ENCODE assay signal across 8 cellular contexts in genomic region chr5:110738503-110738811, GRCh38. TPM values are rescaled to one million over a fixed set of nuclear protein-coding genes. Genes with fewer than 3 reads are reported as not detected.
A peak's percentile ranks its signal among the peaks of the same experiment; 100 is the strongest.
DNase-seq lines count a peak whose midpoint lies in the region; ATAC-seq, FAIRE-seq and TF ChIP-seq lines count a peak whose summit lies in the region.

No MANE protein-coding gene starts in this region.

- H3K9me3 ChIP-seq in K562 (replicated peaks; ENCODE audit: control insufficient read depth, insufficient read depth, low read depth, low read length), result no peaks in the 10 kb centered on the region
- no peaks in the 10 kb centered on the region for H3K9me3 ChIP-seq in thymus (ENCODE audit: control insufficient read depth)

- peak overlapping the region; percentile 99 for H2AFZ ChIP-seq in K562 (ENCODE audit: low read depth, low read length)

- H3K79me2 ChIP-seq in K562 (ENCODE audit: control insufficient read depth, insufficient read depth, low read length), result peaks cover 15% of the 10 kb centered on the region

- in situ Hi-C loops in K562 (cut with MboI), result loop anchor here (25.0 kb wide), 1 partner anchor 374 kb away; no protein-coding TSS in a partner anchor

- intact Hi-C loops in K562 (cut with micrococcal nuclease), result no loop called here

- TF ChIP-seq CTCF in GM10248 (IDR thresholded peaks at IDR 0.05; ENCODE audit: control extremely low read depth, extremely low read depth, low read depth, missing control alignments), result no peak
- TF ChIP-seq CTCF in K562 (IDR thresholded peaks at IDR 0.05 in 2 of 3, conservative IDR thresholded peaks at IDR 0.05 in 1 of 3; ENCODE audit: insufficient read depth in 2 of 3, low read depth in 1 of 3, low read length in 3 of 3), result no peak

- DNase-seq in GM10248 (ENCODE audit: extremely low spot score) (peak; percentile 66), K562 (ENCODE audit: extremely low read depth in 1 of 4, low spot score in 3 of 4) (peak in 2 of 4 experiments; percentile 61 to 76), left lobe of liver (ENCODE audit: low spot score) (no peak), midbrain (lab: John Stamatoyannopoulos, UW) (no peak), medulla oblongata (ENCODE audit: extremely low spot score) (no peak)

- no peak for TF ChIP-seq RAD21 in K562 (CRISPR knock-in tag; conservative IDR thresholded peaks at IDR 0.05 in 1 of 2, IDR thresholded peaks at IDR 0.05 in 1 of 2)

- TF ChIP-seq EP300 in K562 (IDR thresholded peaks at IDR 0.05; ENCODE audit: low read length), result no peak

- H3K9me1 ChIP-seq in K562 (ENCODE audit: control insufficient read depth, insufficient read depth, low read length), result no peaks in the 10 kb centered on the region

- peak; percentile 19 for FAIRE-seq in K562 (lab: Jason Lieb, UNC)

- H3K9ac ChIP-seq in K562 (ENCODE audit: insufficient read depth in 1 of 2, low read depth in 2 of 2, low read length in 2 of 2), result peak overlapping the region; percentile 79 to 85; a peak in 3 of 4 replicates

- peak overlapping the region; percentile 91 for H3K4me2 ChIP-seq in K562 (ENCODE audit: insufficient read depth, low read length)

- H3K27me3 ChIP-seq in K562 (ENCODE audit: control insufficient read depth in 2 of 2, insufficient read depth in 2 of 2, low read length in 2 of 2), result no peaks in the 10 kb centered on the region
- H3K27me3 ChIP-seq in thymus (ENCODE audit: control insufficient read depth, insufficient read depth), result peaks cover 3% of the 10 kb centered on the region

- WGBS in K562 (ENCODE audit: insufficient coverage, low coverage, missing lambda C conversion rate), result 4% methylated on average over 14 of the region's 14 CpGs
- 1% methylated on average over 14 of the region's 14 CpGs for WGBS in thymus

- ATAC-seq in GM21381 (IDR thresholded peaks at IDR 0.05; ENCODE audit: unreplicated experiment), result peak; percentile 56
- peak; percentile 36 for ATAC-seq in HG03558 (IDR thresholded peaks at IDR 0.05; ENCODE audit: extremely low read depth, unreplicated experiment)
- peak; percentile 82 for ATAC-seq in K562
- ATAC-seq in left lobe of liver, result peak; percentile 68

- POLR2A ChIA-PET in GM10248 (lab: Yijun Ruan, JAX) (no interaction called here), K562 (lab: Yijun Ruan, JAX) (no interaction called here)

- H3K36me3 ChIP-seq in K562 (ENCODE audit: control insufficient read depth, insufficient read depth, low read length) (peaks cover 6% of the 10 kb centered on the region; the same call in 1 of the 3 replicates), thymus (ENCODE audit: control insufficient read depth, insufficient read depth) (no peaks in the 10 kb centered on the region)

- 0 out of 5 replicates have a peak, but pooled peaks cover 2 to 6% of the 10 kb centered on the region in 2 experiments for H3K4me1 ChIP-seq in K562 (replicated peaks in 1 of 2; ENCODE audit: control insufficient read depth in 2 of 2, insufficient read depth in 2 of 2, low read length in 2 of 2)
- H3K4me1 ChIP-seq in thymus (ENCODE audit: control insufficient read depth, insufficient read depth, low read length), result peaks cover 6% of the 10 kb centered on the region

- BruUV-seq in K562 (replicated peaks; lab: Mats Ljungman, UMichigan), result TSS peak; percentile 93

- H3K27ac ChIP-seq in K562 (ENCODE audit: extremely low read depth, low read depth, low read length) (peak overlapping the region; percentile 79; the same call in 2 of the 3 replicates), thymus (ENCODE audit: low read depth) (peak overlapping the region; percentile 36)

- CTCF ChIA-PET in GM10248 (lab: Yijun Ruan, JAX), result interaction anchor here (0.9 to 5.7 kb wide), 4 partner anchors 10 to 30 kb away, joined by 3 to 27 read pairs (median 4); partner anchors contain the start of gene TMEM232
- CTCF ChIA-PET in K562 (lab: Yijun Ruan, JAX; ENCODE audit: low intra/inter-chr PET ratio), result no interaction called here

- peak overlapping the region; percentile 92 for H3K4me3 ChIP-seq in K562
- peak overlapping the region; percentile 96 for H3K4me3 ChIP-seq in thymus (ENCODE audit: low read length)

- TF ChIP-seq POLR2A in K562 (conservative IDR thresholded peaks at IDR 0.05), result no peak

- no peaks in the 10 kb centered on the region for H4K20me1 ChIP-seq in K562 (replicated peaks; ENCODE audit: control insufficient read depth, insufficient read depth, low read length)

TF ChIP-seq in K562, 482 proteins besides CTCF, POLR2A, EP300 and RAD21 (continues in another document):
- TF ChIP-seq DLX4 (CRISPR knock-in tag; IDR thresholded peaks at IDR 0.05), result no peak
- no peak for TF ChIP-seq KLF10 (CRISPR knock-in tag; IDR thresholded peaks at IDR 0.05)
- no peak for TF ChIP-seq ELF2 (CRISPR knock-in tag; IDR thresholded peaks at IDR 0.05)
- 0 out of 2 replicates have a peak, but pooled peaks have one; percentile 26 for TF ChIP-seq CC2D1A (IDR thresholded peaks at IDR 0.05)
- no peak for TF ChIP-seq HNRNPK (IDR thresholded peaks at IDR 0.05; ENCODE audit: low read depth, low read length, poor library complexity, severe bottlenecking)
- no peak for TF ChIP-seq DEAF1 (CRISPR knock-in tag; IDR thresholded peaks at IDR 0.05)
- TF ChIP-seq HNRNPH1 (optimal IDR thresholded peaks at IDR 0.05; ENCODE audit: low read depth, low read length), result no peak
- no peak for TF ChIP-seq SLC30A9 (CRISPR knock-in tag; IDR thresholded peaks at IDR 0.05)

RNA-seq across cellular contexts. Expression of gene SLC25A46, which starts 0.3 kb away (rescaled TPM):
- total RNA-seq in K562 (2011; cell fraction: chromatin; rRNA removed; ENCODE audit: low replicate concordance), result 6.9 and 21.1 TPM in 2 replicates
- total RNA-seq in K562 (2011; cell fraction: nucleolus; rRNA removed), result 6.0 and 6.3 TPM in 2 replicates
- 9.1 and 19.6 TPM in 2 replicates for total RNA-seq in K562 (2011; cell fraction: nucleoplasm; rRNA removed)
- total RNA-seq in K562 (2014; rRNA removed) (30.2 and 32.2 TPM in 2 replicates), K562 (2014; rRNA removed; fragmentation: Illumina TruSeq; extraction: Trizol) (46.7 and 49.9 TPM in 2 replicates), K562 (2015; rRNA removed; fragmentation: Illumina TruSeq; extraction: Trizol) (44.2 and 47.3 TPM in 2 replicates), K562 (2021) (33.1 and 36.8 TPM in 2 replicates), left lobe of liver (27.3 TPM)
- polyA plus RNA-seq in K562 (2011; rRNA removed) (26.2 and 33.3 TPM in 2 replicates), K562 (2014; fragmentation: Illumina TruSeq; extraction: Trizol) (27.4 and 31.8 TPM in 2 replicates), K562 (2014; fragmentation: Nextera tagmentation; extraction: Ambion mirVana) (10 to 100 TPM in 1 of 2 experiments, 1 to 10 TPM in 1; 7.8 to 13.1 TPM), K562 (2014; rRNA removed) (21.7 and 23.1 TPM in 2 replicates), thymus (28.4 TPM)
- 14.3 and 14.5 TPM in 2 replicates for polyA plus RNA-seq in K562 (2011; cell fraction: cytosol; rRNA removed)
- 11.9 and 15.2 TPM in 2 replicates for polyA plus RNA-seq in K562 (2011; cell fraction: nucleus; rRNA removed)
- polyA plus RNA-seq in K562 (2012), result 24.5 and 26.9 TPM in 2 replicates
- polyA minus RNA-seq in K562 (2011; rRNA and poly(A)+ RNA removed), result 59.7 and 64.7 TPM in 2 replicates
- 19.0 and 25.4 TPM in 2 replicates for polyA minus RNA-seq in K562 (2011; cell fraction: cytosol; rRNA and poly(A)+ RNA removed)
- 12.9 and 21.1 TPM in 2 replicates for polyA minus RNA-seq in K562 (2011; cell fraction: nucleus; rRNA and poly(A)+ RNA removed)

RNA-seq across cellular contexts. Expression of gene TMEM232, which starts 12.0 kb away (rescaled TPM):
- 0.84 TPM in 1 of 2 replicates, not detected in the other for total RNA-seq in K562 (2011; cell fraction: chromatin; rRNA removed; ENCODE audit: low replicate concordance)
- total RNA-seq in K562 (2011; cell fraction: nucleolus; rRNA removed), result not detected in 2 replicates
- 0.59 TPM in 1 of 2 replicates, not detected in the other for total RNA-seq in K562 (2011; cell fraction: nucleoplasm; rRNA removed)
- total RNA-seq in K562 (2014; rRNA removed) (0.12 and 0.86 TPM in 2 replicates), K562 (2014; rRNA removed; fragmentation: Illumina TruSeq; extraction: Trizol) (0.54 and 0.91 TPM in 2 replicates), K562 (2015; rRNA removed; fragmentation: Illumina TruSeq; extraction: Trizol) (1.2 and 2.2 TPM in 2 replicates), K562 (2021) (0.40 and 0.54 TPM in 2 replicates), left lobe of liver (1.5 TPM)
- polyA plus RNA-seq in K562 (2011; rRNA removed) (0.31 and 0.38 TPM in 2 replicates), K562 (2014; fragmentation: Illumina TruSeq; extraction: Trizol) (0.36 and 0.69 TPM in 2 replicates), K562 (2014; fragmentation: Nextera tagmentation; extraction: Ambion mirVana) (under 1 TPM; 0.41 to 0.58 TPM), K562 (2014; rRNA removed) (0.09 and 0.77 TPM in 2 replicates), thymus (2.3 TPM)
- 0.24 TPM in 1 of 2 replicates, not detected in the other for polyA plus RNA-seq in K562 (2011; cell fraction: cytosol; rRNA removed)
- polyA plus RNA-seq in K562 (2011; cell fraction: nucleus; rRNA removed), result 0.46 TPM in 1 of 2 replicates, not detected in the other
- 0.98 and 2.0 TPM in 2 replicates for polyA plus RNA-seq in K562 (2012)
- polyA minus RNA-seq in K562 (2011; rRNA and poly(A)+ RNA removed), result 0.84 and 1.1 TPM in 2 replicates
- not detected in 2 replicates for polyA minus RNA-seq in K562 (2011; cell fraction: cytosol; rRNA and poly(A)+ RNA removed)
- polyA minus RNA-seq in K562 (2011; cell fraction: nucleus; rRNA and poly(A)+ RNA removed), result 0.94 and 2.0 TPM in 2 replicates
